In the genomic region with DNA sequence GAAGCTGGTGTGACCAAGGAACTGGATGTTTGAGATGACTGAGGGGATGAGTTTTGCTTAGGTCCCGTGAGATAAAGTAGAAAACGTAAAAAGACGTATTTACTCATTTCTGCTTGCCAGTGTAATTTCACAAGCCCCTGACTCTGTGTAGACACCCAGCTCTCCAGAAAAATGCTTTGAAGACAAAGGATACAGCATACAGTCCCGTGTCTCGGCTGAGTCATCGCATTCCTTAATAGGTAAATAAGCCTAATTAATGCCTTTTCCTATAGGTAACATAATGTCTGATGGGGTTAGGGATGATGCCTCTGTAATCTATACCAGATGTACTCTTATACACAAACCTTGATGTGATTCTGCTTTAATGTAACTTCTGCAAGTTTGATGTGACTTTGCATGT, we compare ENCODE assay signal across 18 cellular contexts. TPM values are rescaled to one million over a fixed set of nuclear protein-coding genes. Genes with fewer than 3 reads are reported as not detected.
DNase-seq lines count a peak whose midpoint lies in the region; ATAC-seq and TF ChIP-seq lines count a peak whose summit lies in the region.
"Had no signal": no experiment of that assay in that cellular context is flagged by ENCODE, and none has a peak within 500 bp of the region (broad histone marks: within the 10 kb centered on the region; RNA-seq: fewer than 3 reads in every experiment).

No MANE protein-coding gene starts in this region.

- H3F3A ChIP-seq in SK-N-SH (replicated peaks; ENCODE audit: insufficient read depth) (no peaks in the 10 kb centered on the region), OCI-LY1 (ENCODE audit: insufficient read depth, low read length) (no peaks in the 10 kb centered on the region)

- H3K27ac ChIP-seq in SK-N-SH (ENCODE audit: low read depth in 2 of 2, low read length in 1 of 2) (no peak overlapping the region), OCI-LY1 (ENCODE audit: low read depth, low read length, poor library complexity, severe bottlenecking) (peak overlapping the region; percentile 30)
- H3K27ac ChIP-seq: 22Rv1, HL-60, KMS-11 had no signal

- TF ChIP-seq EP300 in SK-N-SH (IDR thresholded peaks at IDR 0.05; ENCODE audit: borderline replicate concordance in 1 of 2, low read depth in 1 of 2, low read length in 1 of 2) = no peak

- H2AFZ ChIP-seq in SK-N-SH (ENCODE audit: low read depth) = no peak overlapping the region
- no peak overlapping the region for H2AFZ ChIP-seq in OCI-LY1 (ENCODE audit: low read length)

- H3K9me3 ChIP-seq in SK-N-SH = no peaks in the 10 kb centered on the region
- H3K9me3 ChIP-seq in OCI-LY1 (ENCODE audit: low read length) = no peaks in the 10 kb centered on the region

- H3K9ac ChIP-seq in SK-N-SH (no peak overlapping the region), OCI-LY1 (ENCODE audit: low read length) (no peak overlapping the region)
- H3K9ac ChIP-seq: KMS-11 had no signal

- TF ChIP-seq CTCF in SK-N-SH (IDR thresholded peaks at IDR 0.05) (no peak), OCI-LY1 (IDR thresholded peaks at IDR 0.05; ENCODE audit: low read length) (no peak), epithelial cell of esophagus (IDR thresholded peaks at IDR 0.05; ENCODE audit: insufficient read depth, low read depth, low read length, missing control alignments) (no peak)

- DNase-seq in SK-N-SH = no peak
- peak; percentile 36 for DNase-seq in epithelial cell of esophagus (ENCODE audit: low read depth)
- no peak for DNase-seq in hypothalamus (lab: John Stamatoyannopoulos, UW)
- DNase-seq in dermis blood vessel endothelial cell = no peak
- DNase-seq: C1 segment of cervical spinal cord, MM.1S, NCI-H1105, NCI-H1694 treated with DMSO at 0.1 percent for 48 hours, NCI-H446 treated with DMSO at 0.1 percent for 48 hours, NCI-H774 had no signal

- POLR2A ChIA-PET in SK-N-SH (lab: Yijun Ruan, JAX) = no interaction called here

- H3K27me3 ChIP-seq in SK-N-SH (ENCODE audit: insufficient read depth) (no peaks in the 10 kb centered on the region), OCI-LY1 (ENCODE audit: insufficient read depth, low read length) (no peaks in the 10 kb centered on the region)

- no peaks in the 10 kb centered on the region for H3K79me2 ChIP-seq in SK-N-SH (ENCODE audit: insufficient read depth)
- peaks cover 1% of the 10 kb centered on the region for H3K79me2 ChIP-seq in OCI-LY1 (ENCODE audit: insufficient read depth, low read length)

- H3K4me1 ChIP-seq in SK-N-SH (ENCODE audit: control insufficient read depth in 1 of 2, insufficient read depth in 2 of 2, low read depth in 1 of 2, low read length in 1 of 2) (no peaks in the 10 kb centered on the region), OCI-LY1 (ENCODE audit: insufficient read depth, low read length, severe bottlenecking) (peaks cover 37% of the 10 kb centered on the region)

- peak; percentile 50 for ATAC-seq in SK-N-SH treated with all-trans-retinoic acid at 6 μM for 48 hours
- ATAC-seq in activated CD4-positive, CD25-positive, alpha-beta regulatory T cell treated with anti-CD3 and anti-CD28 coated beads, Interleukin-2, amount 50 U/mL, for 24 hours = no peak
- no peak for ATAC-seq in GM21529 (IDR thresholded peaks at IDR 0.05; ENCODE audit: unreplicated experiment)
- ATAC-seq: HCT116 had no signal

- H3K36me3 ChIP-seq in SK-N-SH (replicated peaks in 1 of 2; ENCODE audit: control insufficient read depth in 1 of 2, insufficient read depth in 2 of 2, low read length in 1 of 2) (no peaks in the 10 kb centered on the region), OCI-LY1 (ENCODE audit: insufficient read depth, low read length) (no peaks in the 10 kb centered on the region)

- CTCF ChIA-PET in SK-N-SH (lab: Yijun Ruan, JAX) = interaction anchor here (0.6 to 5.9 kb wide), 5 partner anchors 9 to 213 kb away, joined by 3 to 62 read pairs (median 4); no protein-coding TSS in a partner anchor

- H4K20me1 ChIP-seq in SK-N-SH (ENCODE audit: insufficient read depth) (no peaks in the 10 kb centered on the region), OCI-LY1 (ENCODE audit: insufficient read depth, low read length) (no peaks in the 10 kb centered on the region)

- no peak for TF ChIP-seq RAD21 in SK-N-SH (IDR thresholded peaks at IDR 0.05; ENCODE audit: low read length)

- H3K4me2 ChIP-seq in SK-N-SH (no peak overlapping the region), OCI-LY1 (ENCODE audit: low read length) (no peak overlapping the region)
- H3K4me2 ChIP-seq: KMS-11 had no signal

- H3K4me3 ChIP-seq in SK-N-SH (ENCODE audit: low read depth in 2 of 2, low read length in 1 of 2) (no peak overlapping the region), OCI-LY1 (ENCODE audit: low read depth, low read length, poor library complexity, severe bottlenecking) (no peak overlapping the region), epithelial cell of esophagus (ENCODE audit: low read length) (no peak overlapping the region)

- 66% methylated on average over 6 of the region's 6 CpGs for WGBS in SK-N-SH (ENCODE audit: low lambda C conversion rate)

- H3K9me2 ChIP-seq in SK-N-SH (no peaks in the 10 kb centered on the region), OCI-LY1 (ENCODE audit: low read depth, low read length) (no peaks in the 10 kb centered on the region)

TF ChIP-seq in SK-N-SH treated with all-trans-retinoic acid at 6 μM for 48 hours, 23 proteins besides CTCF, POLR2A, EP300 and RAD21 (continues in another document):
- TF ChIP-seq, protein P1, sequence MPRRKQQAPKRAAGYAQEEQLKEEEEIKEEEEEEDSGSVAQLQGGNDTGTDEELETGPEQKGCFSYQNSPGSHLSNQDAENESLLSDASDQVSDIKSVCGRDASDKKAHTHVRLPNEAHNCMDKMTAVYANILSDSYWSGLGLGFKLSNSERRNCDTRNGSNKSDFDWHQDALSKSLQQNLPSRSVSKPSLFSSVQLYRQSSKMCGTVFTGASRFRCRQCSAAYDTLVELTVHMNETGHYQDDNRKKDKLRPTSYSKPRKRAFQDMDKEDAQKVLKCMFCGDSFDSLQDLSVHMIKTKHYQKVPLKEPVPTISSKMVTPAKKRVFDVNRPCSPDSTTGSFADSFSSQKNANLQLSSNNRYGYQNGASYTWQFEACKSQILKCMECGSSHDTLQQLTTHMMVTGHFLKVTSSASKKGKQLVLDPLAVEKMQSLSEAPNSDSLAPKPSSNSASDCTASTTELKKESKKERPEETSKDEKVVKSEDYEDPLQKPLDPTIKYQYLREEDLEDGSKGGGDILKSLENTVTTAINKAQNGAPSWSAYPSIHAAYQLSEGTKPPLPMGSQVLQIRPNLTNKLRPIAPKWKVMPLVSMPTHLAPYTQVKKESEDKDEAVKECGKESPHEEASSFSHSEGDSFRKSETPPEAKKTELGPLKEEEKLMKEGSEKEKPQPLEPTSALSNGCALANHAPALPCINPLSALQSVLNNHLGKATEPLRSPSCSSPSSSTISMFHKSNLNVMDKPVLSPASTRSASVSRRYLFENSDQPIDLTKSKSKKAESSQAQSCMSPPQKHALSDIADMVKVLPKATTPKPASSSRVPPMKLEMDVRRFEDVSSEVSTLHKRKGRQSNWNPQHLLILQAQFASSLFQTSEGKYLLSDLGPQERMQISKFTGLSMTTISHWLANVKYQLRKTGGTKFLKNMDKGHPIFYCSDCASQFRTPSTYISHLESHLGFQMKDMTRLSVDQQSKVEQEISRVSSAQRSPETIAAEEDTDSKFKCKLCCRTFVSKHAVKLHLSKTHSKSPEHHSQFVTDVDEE (CRISPR knock-in tag; IDR thresholded peaks at IDR 0.05) = no peak

TF ChIP-seq in SK-N-SH, 30 proteins besides CTCF, POLR2A, EP300 and RAD21 (continues in another document):
- TF ChIP-seq SMC3 (IDR thresholded peaks at IDR 0.05; ENCODE audit: low read depth, low read length) = no peak
- no peak for TF ChIP-seq POLR2AphosphoS5 (IDR thresholded peaks at IDR 0.05; ENCODE audit: low read depth, low read length)
- no peak for TF ChIP-seq REST (IDR thresholded peaks at IDR 0.05; ENCODE audit: low read depth, low read length)
- TF ChIP-seq GATA2 (CRISPR knock-in tag; IDR thresholded peaks at IDR 0.05) = no peak
- TF ChIP-seq FOXM1 (IDR thresholded peaks at IDR 0.05; ENCODE audit: low read depth) = no peak
- no peak for TF ChIP-seq YY1 (IDR thresholded peaks at IDR 0.05; ENCODE audit: low read depth)
- TF ChIP-seq TEAD4 (IDR thresholded peaks at IDR 0.05; ENCODE audit: borderline replicate concordance, insufficient read depth) = no peak

RNA-seq across cellular contexts. Expression of gene S100Z, which starts 20.2 kb away (rescaled TPM):
- polyA plus RNA-seq in SK-N-SH (2012; rRNA removed) = not detected in 2 replicates
- polyA plus RNA-seq in SK-N-SH (2012; cell fraction: cytosol; rRNA removed) = not detected in 2 replicates
- polyA plus RNA-seq in SK-N-SH (2012; cell fraction: nucleus; rRNA removed) = not detected in 2 replicates
- not detected in 2 replicates for total RNA-seq in dermis blood vessel endothelial cell

RNA-seq across cellular contexts. Expression of gene F2RL1, which starts 51.2 kb away (rescaled TPM):
- polyA plus RNA-seq in SK-N-SH (2012; rRNA removed) = 31.3 and 41.3 TPM in 2 replicates
- polyA plus RNA-seq in SK-N-SH (2012; cell fraction: cytosol; rRNA removed) = 35.5 and 38.7 TPM in 2 replicates
- polyA plus RNA-seq in SK-N-SH (2012; cell fraction: nucleus; rRNA removed) = 5.9 and 13.8 TPM in 2 replicates
- total RNA-seq in dermis blood vessel endothelial cell = 24.0 and 30.0 TPM in 2 replicates
